In the genomic region with DNA sequence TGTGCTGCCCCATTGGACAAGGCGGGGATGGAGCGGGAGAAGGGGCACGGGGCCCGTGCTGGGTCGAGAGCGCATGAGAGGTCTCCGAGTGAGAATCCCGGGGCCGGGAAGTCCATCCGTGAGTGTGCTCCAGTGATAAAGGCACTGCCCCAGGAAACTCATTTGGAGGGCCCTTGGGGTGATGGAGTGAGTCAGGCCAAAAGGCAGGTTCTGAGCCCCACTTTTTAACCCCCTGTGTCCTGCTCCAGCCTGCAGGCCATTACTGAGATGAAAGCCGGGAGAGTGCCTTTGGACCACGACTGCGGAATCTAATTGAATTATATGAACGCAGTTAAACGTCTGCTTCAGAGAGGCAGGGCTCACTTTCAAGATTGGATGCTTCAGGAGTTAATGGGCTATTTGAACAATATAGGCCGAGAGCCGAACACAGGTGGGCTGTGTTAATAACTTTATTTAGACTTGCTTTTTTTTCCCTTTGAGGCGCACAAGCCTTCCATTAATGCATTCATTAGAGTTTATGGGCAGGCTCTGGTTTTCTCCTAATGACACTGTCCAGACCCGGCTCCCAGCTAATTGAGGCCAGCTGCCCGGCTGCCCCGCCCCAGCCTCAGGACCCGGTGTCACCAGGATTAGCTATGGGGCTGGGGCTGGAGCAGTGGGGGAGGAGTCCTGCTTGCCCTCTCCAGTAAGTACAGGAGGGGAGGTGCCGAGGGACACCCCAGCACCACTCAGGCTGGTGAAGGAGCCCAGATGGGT, we compare ENCODE assay signal across 1 cellular context.
A peak's percentile ranks its signal among the peaks of the same experiment; 100 is the strongest.
TF ChIP-seq lines count a peak whose summit lies in the region.

No MANE protein-coding gene starts in this region.

TF ChIP-seq in SK-N-SH treated with all-trans-retinoic acid at 6 μM for 48 hours, 23 proteins besides CTCF, POLR2A, EP300 and RAD21 (continued from another document):
- TF ChIP-seq, protein P1, sequence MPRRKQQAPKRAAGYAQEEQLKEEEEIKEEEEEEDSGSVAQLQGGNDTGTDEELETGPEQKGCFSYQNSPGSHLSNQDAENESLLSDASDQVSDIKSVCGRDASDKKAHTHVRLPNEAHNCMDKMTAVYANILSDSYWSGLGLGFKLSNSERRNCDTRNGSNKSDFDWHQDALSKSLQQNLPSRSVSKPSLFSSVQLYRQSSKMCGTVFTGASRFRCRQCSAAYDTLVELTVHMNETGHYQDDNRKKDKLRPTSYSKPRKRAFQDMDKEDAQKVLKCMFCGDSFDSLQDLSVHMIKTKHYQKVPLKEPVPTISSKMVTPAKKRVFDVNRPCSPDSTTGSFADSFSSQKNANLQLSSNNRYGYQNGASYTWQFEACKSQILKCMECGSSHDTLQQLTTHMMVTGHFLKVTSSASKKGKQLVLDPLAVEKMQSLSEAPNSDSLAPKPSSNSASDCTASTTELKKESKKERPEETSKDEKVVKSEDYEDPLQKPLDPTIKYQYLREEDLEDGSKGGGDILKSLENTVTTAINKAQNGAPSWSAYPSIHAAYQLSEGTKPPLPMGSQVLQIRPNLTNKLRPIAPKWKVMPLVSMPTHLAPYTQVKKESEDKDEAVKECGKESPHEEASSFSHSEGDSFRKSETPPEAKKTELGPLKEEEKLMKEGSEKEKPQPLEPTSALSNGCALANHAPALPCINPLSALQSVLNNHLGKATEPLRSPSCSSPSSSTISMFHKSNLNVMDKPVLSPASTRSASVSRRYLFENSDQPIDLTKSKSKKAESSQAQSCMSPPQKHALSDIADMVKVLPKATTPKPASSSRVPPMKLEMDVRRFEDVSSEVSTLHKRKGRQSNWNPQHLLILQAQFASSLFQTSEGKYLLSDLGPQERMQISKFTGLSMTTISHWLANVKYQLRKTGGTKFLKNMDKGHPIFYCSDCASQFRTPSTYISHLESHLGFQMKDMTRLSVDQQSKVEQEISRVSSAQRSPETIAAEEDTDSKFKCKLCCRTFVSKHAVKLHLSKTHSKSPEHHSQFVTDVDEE (CRISPR knock-in tag; IDR thresholded peaks at IDR 0.05): peak; percentile 87
- TF ChIP-seq TCF4 (CRISPR knock-in tag; IDR thresholded peaks at IDR 0.05; ENCODE audit: borderline replicate concordance): peak; percentile 100
- TF ChIP-seq ESRRG (CRISPR knock-in tag; IDR thresholded peaks at IDR 0.05): no peak
- TF ChIP-seq GLIS3 (CRISPR knock-in tag; IDR thresholded peaks at IDR 0.05): no peak
- TF ChIP-seq SNAI2 (CRISPR knock-in tag; IDR thresholded peaks at IDR 0.05): 0 out of 2 replicates have a peak, but pooled peaks have one; percentile 51
- peak; percentile 66 for TF ChIP-seq ISL1 (CRISPR knock-in tag; IDR thresholded peaks at IDR 0.05)
